Comparison of ENCODE assay signal across 14 cellular contexts in the genomic region with DNA sequence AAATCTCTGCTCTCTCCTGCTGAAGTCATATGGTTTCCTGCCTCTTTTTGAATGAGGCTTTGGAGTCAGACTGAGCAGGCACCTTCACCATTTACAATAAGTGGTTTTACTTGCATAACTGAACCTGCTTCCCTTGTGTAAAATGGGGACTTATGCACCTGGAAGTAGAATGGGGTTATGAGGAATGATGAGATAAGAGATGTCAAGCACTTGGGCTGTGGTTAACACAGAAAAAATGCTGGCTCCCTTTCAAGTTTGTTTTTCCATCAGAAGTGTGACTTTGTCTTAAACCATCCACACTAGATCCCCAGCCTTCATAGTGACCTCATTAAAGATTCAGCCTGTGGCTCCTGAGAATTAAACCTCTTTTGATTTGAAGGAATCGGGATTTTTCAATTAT. TPM values are rescaled to one million over a fixed set of nuclear protein-coding genes. Genes with fewer than 3 reads are reported as not detected.
A peak's percentile ranks its signal among the peaks of the same experiment; 100 is the strongest.
DNase-seq lines count a peak whose midpoint lies in the region; ATAC-seq and TF ChIP-seq lines count a peak whose summit lies in the region.
"Had no signal": no experiment of that assay in that cellular context is flagged by ENCODE, and none has a peak within 500 bp of the region (broad histone marks: within the 10 kb centered on the region; RNA-seq: fewer than 3 reads in every experiment).

No MANE protein-coding gene starts in this region.

- intact Hi-C loops in activated CD8-positive, alpha-beta T cell treated with anti-CD3 and anti-CD28 coated beads for 36 hours (cut with micrococcal nuclease), result no loop called here

- H3K4me3 Mint-ChIP-seq in activated CD8-positive, alpha-beta T cell treated with anti-CD3 and anti-CD28 coated beads for 36 hours, result no peak overlapping the region
- H3K4me3 Mint-ChIP-seq in activated CD8-positive, alpha-beta T cell treated with anti-CD3 and anti-CD28 coated beads, Interleukin-2, amount 10 ng/mL, durations not matched to agents 7 days and 5 days, result no peak overlapping the region
- H3K4me3 Mint-ChIP-seq in stimulated activated naive CD8-positive, alpha-beta T cell treated with anti-CD3 and anti-CD28 coated beads, Interleukin-15, Interleukin-2, amounts not matched to agents 100 ng/mL and 50 ng/mL, for 24 hours, result no peak overlapping the region
- H3K4me3 Mint-ChIP-seq: activated naive CD8-positive, alpha-beta T cell treated with anti-CD3 and anti-CD28 coated beads, Interleukin-2, amount 10 ng/mL, durations not matched to agents 7 days and 5 days had no signal

- H3K27me3 Mint-ChIP-seq in activated CD8-positive, alpha-beta T cell treated with anti-CD3 and anti-CD28 coated beads for 36 hours, result no peaks in the 10 kb centered on the region
- no peaks in the 10 kb centered on the region for H3K27me3 Mint-ChIP-seq in activated CD8-positive, alpha-beta T cell treated with anti-CD3 and anti-CD28 coated beads, Interleukin-2, amount 10 ng/mL, durations not matched to agents 7 days and 5 days (ENCODE audit: low read depth)
- no peaks in the 10 kb centered on the region for H3K27me3 Mint-ChIP-seq in stimulated activated naive CD8-positive, alpha-beta T cell treated with anti-CD3 and anti-CD28 coated beads, Interleukin-15, Interleukin-2, amounts not matched to agents 100 ng/mL and 50 ng/mL, for 24 hours
- H3K27me3 Mint-ChIP-seq: activated naive CD8-positive, alpha-beta T cell treated with anti-CD3 and anti-CD28 coated beads, Interleukin-2, amount 10 ng/mL, durations not matched to agents 7 days and 5 days had no signal

- no peak overlapping the region for H3K27ac Mint-ChIP-seq in activated CD8-positive, alpha-beta T cell treated with anti-CD3 and anti-CD28 coated beads for 36 hours
- no peak overlapping the region for H3K27ac Mint-ChIP-seq in activated CD8-positive, alpha-beta T cell treated with anti-CD3 and anti-CD28 coated beads, Interleukin-2, amount 10 ng/mL, durations not matched to agents 7 days and 5 days
- H3K27ac Mint-ChIP-seq in stimulated activated naive CD8-positive, alpha-beta T cell treated with anti-CD3 and anti-CD28 coated beads, Interleukin-15, Interleukin-2, amounts not matched to agents 100 ng/mL and 50 ng/mL, for 24 hours, result peak overlapping the region; percentile 11

- H3K4me3 ChIP-seq in fibroblast of mammary gland (ENCODE audit: control insufficient read depth, low read depth, low read length), result no peak overlapping the region
- H3K4me3 ChIP-seq: hepatocyte, sigmoid colon had no signal

- H3K4me1 Mint-ChIP-seq in activated CD8-positive, alpha-beta T cell treated with anti-CD3 and anti-CD28 coated beads for 36 hours (ENCODE audit: low read depth), result peaks cover 78% of the 10 kb centered on the region
- H3K4me1 Mint-ChIP-seq in activated CD8-positive, alpha-beta T cell treated with anti-CD3 and anti-CD28 coated beads, Interleukin-2, amount 10 ng/mL, durations not matched to agents 7 days and 5 days (ENCODE audit: low read depth), result peaks cover 85% of the 10 kb centered on the region
- peaks cover 85% of the 10 kb centered on the region for H3K4me1 Mint-ChIP-seq in stimulated activated naive CD8-positive, alpha-beta T cell treated with anti-CD3 and anti-CD28 coated beads, Interleukin-15, Interleukin-2, amounts not matched to agents 100 ng/mL and 50 ng/mL, for 24 hours (ENCODE audit: low read depth)

- ATAC-seq in activated CD8-positive, alpha-beta T cell treated with anti-CD3 and anti-CD28 coated beads for 36 hours, result peak; percentile 7
- ATAC-seq in activated CD8-positive, alpha-beta T cell treated with anti-CD3 and anti-CD28 coated beads, Interleukin-2, amount 10 ng/mL, durations not matched to agents 7 days and 5 days, result no peak
- ATAC-seq in GM19324 (IDR thresholded peaks at IDR 0.05; ENCODE audit: low FRiP score, unreplicated experiment), result no peak
- ATAC-seq: left ventricle myocardium superior had no signal

- CTCF ChIA-PET in activated CD8-positive, alpha-beta T cell treated with anti-CD3 and anti-CD28 coated beads for 36 hours (lab: Charles Lee), result interaction anchor here (1.3 kb wide), 1 partner anchor 11 kb away, joined by 4 read pairs; no protein-coding TSS in a partner anchor
- CTCF ChIA-PET in activated CD8-positive, alpha-beta T cell treated with anti-CD3 and anti-CD28 coated beads, Interleukin-2, amount 10 ng/mL, durations not matched to agents 7 days and 5 days (lab: Charles Lee), result interaction anchor here (8.0 kb wide), 1 partner anchor 14 kb away, joined by 52 read pairs; no protein-coding TSS in a partner anchor

- H3K9me3 Mint-ChIP-seq in activated CD8-positive, alpha-beta T cell treated with anti-CD3 and anti-CD28 coated beads for 36 hours, result no peaks in the 10 kb centered on the region
- H3K9me3 Mint-ChIP-seq in activated CD8-positive, alpha-beta T cell treated with anti-CD3 and anti-CD28 coated beads, Interleukin-2, amount 10 ng/mL, durations not matched to agents 7 days and 5 days (ENCODE audit: insufficient read depth), result no peaks in the 10 kb centered on the region
- no peaks in the 10 kb centered on the region for H3K9me3 Mint-ChIP-seq in stimulated activated naive CD8-positive, alpha-beta T cell treated with anti-CD3 and anti-CD28 coated beads, Interleukin-15, Interleukin-2, amounts not matched to agents 100 ng/mL and 50 ng/mL, for 24 hours
- H3K9me3 Mint-ChIP-seq: activated naive CD8-positive, alpha-beta T cell treated with anti-CD3 and anti-CD28 coated beads, Interleukin-2, amount 10 ng/mL, durations not matched to agents 7 days and 5 days had no signal

- no peak for TF ChIP-seq CTCF in activated CD8-positive, alpha-beta T cell treated with anti-CD3 and anti-CD28 coated beads for 36 hours (IDR thresholded peaks at IDR 0.05)
- TF ChIP-seq CTCF in fibroblast of mammary gland (conservative IDR thresholded peaks at IDR 0.05; ENCODE audit: control insufficient read depth, insufficient read depth, low read depth, low read length), result no peak

- H3K36me3 Mint-ChIP-seq in activated CD8-positive, alpha-beta T cell treated with anti-CD3 and anti-CD28 coated beads for 36 hours (ENCODE audit: low read depth), result peaks cover 40% of the 10 kb centered on the region
- peaks cover 35% of the 10 kb centered on the region for H3K36me3 Mint-ChIP-seq in activated CD8-positive, alpha-beta T cell treated with anti-CD3 and anti-CD28 coated beads, Interleukin-2, amount 10 ng/mL, durations not matched to agents 7 days and 5 days (ENCODE audit: low read depth)
- peaks cover 32% of the 10 kb centered on the region for H3K36me3 Mint-ChIP-seq in stimulated activated naive CD8-positive, alpha-beta T cell treated with anti-CD3 and anti-CD28 coated beads, Interleukin-15, Interleukin-2, amounts not matched to agents 100 ng/mL and 50 ng/mL, for 24 hours (ENCODE audit: low read depth)

- DNase-seq in activated CD8-positive, alpha-beta T cell treated with anti-CD3 and anti-CD28 coated beads for 36 hours, result no peak
- no peak for DNase-seq in activated CD8-positive, alpha-beta T cell treated with anti-CD3 and anti-CD28 coated beads, Interleukin-2, amount 10 ng/mL, durations not matched to agents 7 days and 5 days
- DNase-seq in RKO (ENCODE audit: low spot score), result peak; percentile 42
- peak; percentile 24 for DNase-seq in fibroblast of mammary gland (ENCODE audit: low read depth)
- no peak for DNase-seq in NCI-H1930 (lab: John Stamatoyannopoulos, UW)
- DNase-seq in ureter (ENCODE audit: low spot score), result no peak
- DNase-seq: activated naive CD8-positive, alpha-beta T cell treated with anti-CD3 and anti-CD28 coated beads, Interleukin-2, amount 10 ng/mL, durations not matched to agents 7 days and 5 days; left ventricle myocardium superior; Right ventricle myocardium superior; sigmoid colon; T1000 had no signal

- POLR2A ChIA-PET in activated CD8-positive, alpha-beta T cell treated with anti-CD3 and anti-CD28 coated beads for 36 hours (lab: Charles Lee), result no interaction called here
- POLR2A ChIA-PET in activated CD8-positive, alpha-beta T cell treated with anti-CD3 and anti-CD28 coated beads, Interleukin-2, amount 10 ng/mL, durations not matched to agents 7 days and 5 days (lab: Charles Lee), result no interaction called here

RNA-seq across cellular contexts. Expression of gene EXOSC7, which starts 5.2 kb away (rescaled TPM):
- total RNA-seq in activated CD8-positive, alpha-beta T cell treated with anti-CD3 and anti-CD28 coated beads for 36 hours, result 10 to 100 TPM; 79.8 to 80.7 TPM
- 10 to 100 TPM; 49.5 to 50.1 TPM for total RNA-seq in activated CD8-positive, alpha-beta T cell treated with anti-CD3 and anti-CD28 coated beads, Interleukin-2, amount 10 ng/mL, durations not matched to agents 7 days and 5 days
- 62.1 TPM for total RNA-seq in ureter

RNA-seq across cellular contexts. Expression of gene ZDHHC3, which starts 5.2 kb away (rescaled TPM):
- total RNA-seq in activated CD8-positive, alpha-beta T cell treated with anti-CD3 and anti-CD28 coated beads for 36 hours, result 10 to 100 TPM; 28.6 to 36.0 TPM
- 10 to 100 TPM; 62.3 to 71.3 TPM for total RNA-seq in activated CD8-positive, alpha-beta T cell treated with anti-CD3 and anti-CD28 coated beads, Interleukin-2, amount 10 ng/mL, durations not matched to agents 7 days and 5 days
- 151 TPM for total RNA-seq in ureter

RNA-seq across cellular contexts. Expression of gene CLEC3B, which starts 44.9 kb away (rescaled TPM):
- total RNA-seq in activated CD8-positive, alpha-beta T cell treated with anti-CD3 and anti-CD28 coated beads for 36 hours, result not detected
- under 1 TPM; 0.29 TPM for total RNA-seq in activated CD8-positive, alpha-beta T cell treated with anti-CD3 and anti-CD28 coated beads, Interleukin-2, amount 10 ng/mL, durations not matched to agents 7 days and 5 days
- total RNA-seq in ureter, result 58.9 TPM

Comparison
In these comparisons a context has a peak if more than half of its experiments do, and no peak if none do; other contexts are left out.
1. DNase-seq: peak in RKO (single experiment) and fibroblast of mammary gland (single experiment); none in activated CD8-positive, alpha-beta T cell treated with anti-CD3 and anti-CD28 coated beads for 36 hours (single experiment), activated CD8-positive, alpha-beta T cell treated with anti-CD3 and anti-CD28 coated beads, Interleukin-2, amount 10 ng/mL, durations not matched to agents 7 days and 5 days (single experiment), NCI-H1930 (0 of 2) and ureter (single experiment).
2. RNA of gene CLEC3B, which starts 44.9 kb away (total RNA-seq): 58.9 TPM in ureter (single experiment); 0.29 TPM in activated CD8-positive, alpha-beta T cell treated with anti-CD3 and anti-CD28 coated beads, Interleukin-2, amount 10 ng/mL, durations not matched to agents 7 days and 5 days and not detected in activated CD8-positive, alpha-beta T cell treated with anti-CD3 and anti-CD28 coated beads for 36 hours; every median in the first group is over 10 times any median in the second.